Comparison of ENCODE assay signal across 10 cellular contexts in the genomic region with DNA sequence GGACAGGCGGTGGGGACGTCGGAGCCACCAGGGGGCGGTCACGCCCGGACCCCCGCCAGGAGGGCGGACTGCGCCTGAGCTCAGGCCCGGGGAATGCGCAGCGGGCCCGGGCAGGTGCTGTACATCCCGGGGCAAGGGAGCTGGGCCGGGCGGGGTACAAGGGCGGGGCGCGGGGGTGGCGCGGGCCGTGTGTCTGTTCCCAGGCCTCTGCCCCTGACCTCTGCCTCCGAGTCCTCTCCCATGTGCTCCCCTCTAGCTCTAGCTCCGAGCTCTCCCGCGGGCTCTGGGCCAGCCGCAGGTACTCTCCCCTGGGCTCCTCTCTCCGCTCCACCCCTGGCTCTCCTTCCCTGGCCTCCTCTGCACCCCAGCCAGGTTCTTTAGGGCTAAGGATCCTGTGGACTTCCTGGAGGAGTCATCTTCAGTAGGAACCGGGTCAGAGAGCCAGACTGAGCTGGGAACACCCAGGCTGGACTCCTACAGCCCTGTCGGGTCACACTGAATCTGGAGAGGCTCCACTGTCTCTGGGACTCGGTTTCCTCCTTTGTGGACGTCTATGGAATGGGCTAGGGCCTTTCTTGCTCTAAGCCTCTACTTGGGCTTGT. TPM values are rescaled to one million over a fixed set of nuclear protein-coding genes. Genes with fewer than 3 reads are reported as not detected.
DNase-seq lines count a peak whose midpoint lies in the region; ATAC-seq and TF ChIP-seq lines count a peak whose summit lies in the region.
"Had no signal": no experiment of that assay in that cellular context is flagged by ENCODE, and none has a peak within 500 bp of the region (broad histone marks: within the 10 kb centered on the region; RNA-seq: fewer than 3 reads in every experiment).

No MANE protein-coding gene starts in this region.

- no peak overlapping the region for H3K27ac ChIP-seq in thoracic aorta

- peak overlapping the region; percentile 28 for H3K4me3 ChIP-seq in iPS-15b (ENCODE audit: low read depth, low read length)
- H3K4me3 ChIP-seq in thoracic aorta: no peak overlapping the region

- peak; percentile 46 for TF ChIP-seq CTCF in thoracic aorta (IDR thresholded peaks at IDR 0.05)

- no peak overlapping the region for H3K9ac ChIP-seq in iPS-15b (ENCODE audit: low read depth, low read length)

- no peaks in the 10 kb centered on the region for H3K9me3 Mint-ChIP-seq in activated T-cell treated with anti-CD3 and anti-CD28 coated beads, Interleukin-2, amount 50 U/mL, for 4 hours
- peaks cover 0 to 1% (median 0%) of the 10 kb centered on the region in 6 donors for H3K9me3 Mint-ChIP-seq in immature natural killer cell

- peaks cover 18% of the 10 kb centered on the region for H3K27me3 ChIP-seq in iPS-15b (ENCODE audit: control insufficient read depth, insufficient read depth, low read length)
- H3K27me3 ChIP-seq in thoracic aorta (replicated peaks; ENCODE audit: insufficient read depth): no peaks in the 10 kb centered on the region

- DNase-seq in NCI-H146 (lab: John Stamatoyannopoulos, UW) (peak; percentile 34), NCI-H146 treated with DMSO at 0.1 percent for 48 hours (lab: John Stamatoyannopoulos, UW; ENCODE audit: unreplicated experiment) (no peak), thoracic aorta (ENCODE audit: low spot score) (no peak), nucleus accumbens (lab: John Stamatoyannopoulos, UW) (no peak), immature natural killer cell (no peak)
- peak; percentile 26 for DNase-seq in activated T-cell treated with anti-CD3 and anti-CD28 coated beads, Interleukin-2, amount 50 U/mL, for 4 hours
- DNase-seq: ACHN, NCI-H446 treated with DMSO at 0.1 percent for 48 hours had no signal

- no peaks in the 10 kb centered on the region for H3K36me3 Mint-ChIP-seq in activated T-cell treated with anti-CD3 and anti-CD28 coated beads, Interleukin-2, amount 50 U/mL, for 4 hours (ENCODE audit: insufficient read depth)
- no peaks in the 10 kb centered on the region for H3K36me3 Mint-ChIP-seq in immature natural killer cell

- ATAC-seq in activated T-cell treated with anti-CD3 and anti-CD28 coated beads, Interleukin-2, amount 50 U/mL, for 4 hours: no peak
- ATAC-seq in thoracic aorta (ENCODE audit: insufficient number of reproducible peaks, low FRiP score, low read depth) (no peak), GM18498 (IDR thresholded peaks at IDR 0.05; ENCODE audit: unreplicated experiment) (no peak)

- H3K4me1 ChIP-seq in iPS-15b (ENCODE audit: control insufficient read depth, insufficient read depth, low read length) (peaks cover 8% of the 10 kb centered on the region), thoracic aorta (ENCODE audit: control insufficient read depth in 1 of 2, low read depth in 2 of 2) (peaks cover 15 to 53% of the 10 kb centered on the region in 2 donors)

- H3K27ac Mint-ChIP-seq in immature natural killer cell: no peak overlapping the region

- peaks cover 3% of the 10 kb centered on the region for H3K36me3 ChIP-seq in iPS-15b (ENCODE audit: control insufficient read depth, insufficient read depth, low read length)
- no peaks in the 10 kb centered on the region for H3K36me3 ChIP-seq in thoracic aorta

- H3K27me3 Mint-ChIP-seq in activated T-cell treated with anti-CD3 and anti-CD28 coated beads, Interleukin-2, amount 50 U/mL, for 4 hours (ENCODE audit: low read depth): peaks cover 36% of the 10 kb centered on the region
- peaks cover 13 to 32% (median 25%) of the 10 kb centered on the region in 3 donors for H3K27me3 Mint-ChIP-seq in immature natural killer cell (ENCODE audit: low read depth in 3 of 3)

- H3K9me3 ChIP-seq in iPS-15b (ENCODE audit: control insufficient read depth, insufficient read depth, low read length): no peaks in the 10 kb centered on the region
- H3K9me3 ChIP-seq in thoracic aorta: no peaks in the 10 kb centered on the region

- no peak overlapping the region for H3K4me3 Mint-ChIP-seq in activated T-cell treated with anti-CD3 and anti-CD28 coated beads, Interleukin-2, amount 50 U/mL, for 4 hours
- no peak overlapping the region for H3K4me3 Mint-ChIP-seq in immature natural killer cell

- H3K4me1 Mint-ChIP-seq in activated T-cell treated with anti-CD3 and anti-CD28 coated beads, Interleukin-2, amount 50 U/mL, for 4 hours (ENCODE audit: low read depth): peaks cover 31% of the 10 kb centered on the region
- H3K4me1 Mint-ChIP-seq in immature natural killer cell: peaks cover 42 to 49% of the 10 kb centered on the region in 2 donors

RNA-seq across cellular contexts. Expression of a gene that starts 2.3 kb away (rescaled TPM):
- 1 to 10 TPM; 1.6 to 6.8 (median 4.1) TPM for total RNA-seq in activated T-cell treated with anti-CD3 and anti-CD28 coated beads, Interleukin-2, amount 50 U/mL, for 4 hours
- 100 to 1,000 TPM in 1 of 2 donors, 10 to 100 TPM in 1; 51.2 to 112 TPM for total RNA-seq in thoracic aorta
- polyA plus RNA-seq in immature natural killer cell: under 1 TPM in 2 of 3 donors, not detected in 1; 0.08 to 0.84 TPM

RNA-seq across cellular contexts. Expression of a gene that starts 3.9 kb away (rescaled TPM):
- total RNA-seq in activated T-cell treated with anti-CD3 and anti-CD28 coated beads, Interleukin-2, amount 50 U/mL, for 4 hours: 10 to 100 TPM; 45.2 to 57.3 (median 49.1) TPM
- total RNA-seq in thoracic aorta: 1 to 10 TPM; 2.2 to 9.9 TPM
- 1 to 10 TPM in 1 of 3 donors, under 1 TPM in 2; 0.43 to 2.3 (median 0.77) TPM for polyA plus RNA-seq in immature natural killer cell

RNA-seq across cellular contexts. Expression of a gene that starts 21.1 kb away (rescaled TPM):
- total RNA-seq in activated T-cell treated with anti-CD3 and anti-CD28 coated beads, Interleukin-2, amount 50 U/mL, for 4 hours: 10 to 100 TPM; 68.0 to 86.2 (median 85.7) TPM
- 100 to 1,000 TPM in 1 of 2 donors, 10 to 100 TPM in 1; 99.8 to 224 TPM for total RNA-seq in thoracic aorta
- 10 to 100 TPM; 50.8 to 62.2 (median 54.5) TPM for polyA plus RNA-seq in immature natural killer cell

RNA-seq across cellular contexts. Expression of a gene that starts 32.2 kb away (rescaled TPM):
- 10 to 100 TPM; 22.2 to 23.8 (median 23.8) TPM for total RNA-seq in activated T-cell treated with anti-CD3 and anti-CD28 coated beads, Interleukin-2, amount 50 U/mL, for 4 hours
- total RNA-seq in thoracic aorta: 10 to 100 TPM; 11.6 to 18.3 TPM
- 1 to 10 TPM; 2.4 to 8.7 (median 3.1) TPM for polyA plus RNA-seq in immature natural killer cell

Comparison
In these comparisons a context has a peak if more than half of its experiments do, and no peak if none do; other contexts are left out.
1. DNase-seq: peak in NCI-H146 (single experiment) and activated T-cell treated with anti-CD3 and anti-CD28 coated beads, Interleukin-2, amount 50 U/mL, for 4 hours (single experiment); none in NCI-H146 treated with DMSO at 0.1 percent for 48 hours (single experiment), thoracic aorta (single experiment), nucleus accumbens (0 of 56) and immature natural killer cell (0 of 3).
2. RNA of a gene that starts 2.3 kb away (total RNA-seq): 51.2 to 112 TPM in thoracic aorta; 1.6 to 6.8 TPM in activated T-cell treated with anti-CD3 and anti-CD28 coated beads, Interleukin-2, amount 50 U/mL, for 4 hours; every median in the first group is over 4 times any median in the second.
3. RNA of a gene that starts 3.9 kb away (total RNA-seq): 45.2 to 57.3 TPM in activated T-cell treated with anti-CD3 and anti-CD28 coated beads, Interleukin-2, amount 50 U/mL, for 4 hours; 2.2 to 9.9 TPM in thoracic aorta; every median in the first group is over 4 times any median in the second.